14 cellular contexts compared by ENCODE assay signal in the genomic region with DNA sequence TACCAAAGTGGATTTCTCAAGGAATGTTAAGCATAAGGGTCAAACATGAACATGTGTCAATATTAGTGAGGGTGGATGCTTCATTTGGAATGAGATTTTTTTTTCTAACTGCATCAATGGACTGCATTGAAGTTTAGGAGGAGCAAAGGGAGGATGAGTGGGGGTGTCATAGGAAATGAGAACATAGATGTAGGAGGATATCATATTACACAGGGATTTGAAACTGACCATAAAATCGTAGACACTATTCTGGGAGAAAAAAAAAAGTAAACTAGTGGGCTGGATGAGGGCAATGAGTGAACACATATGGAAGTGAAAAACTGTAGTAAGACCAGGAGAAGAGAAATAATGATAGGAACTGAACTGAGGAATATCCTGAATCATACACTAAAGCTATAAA.
DNase-seq lines count a peak whose midpoint lies in the region; ATAC-seq, FAIRE-seq and TF ChIP-seq lines count a peak whose summit lies in the region.
"Had no signal": no experiment of that assay in that cellular context is flagged by ENCODE, and none has a peak within 500 bp of the region (broad histone marks: within the 10 kb centered on the region; RNA-seq: fewer than 3 reads in every experiment).

No MANE protein-coding gene starts in this region.

- H3K27ac ChIP-seq in GM23338 (ENCODE audit: low read depth), result no peak overlapping the region
- H3K27ac ChIP-seq in neural progenitor cell, result no peak overlapping the region
- no peak overlapping the region for H3K27ac ChIP-seq in esophagus squamous epithelium
- H3K27ac ChIP-seq: tibial artery had no signal

- H3K4me1 ChIP-seq in GM23338 (ENCODE audit: insufficient read depth) (peaks cover 21% of the 10 kb centered on the region), neural progenitor cell (no peaks in the 10 kb centered on the region), esophagus squamous epithelium (no peaks in the 10 kb centered on the region)
- H3K4me1 ChIP-seq: tibial artery had no signal

- no peak overlapping the region for H3K4me2 ChIP-seq in GM23338
- H3K4me2 ChIP-seq in neural progenitor cell, result no peak overlapping the region

- peaks cover 6% of the 10 kb centered on the region for H3K27me3 Mint-ChIP-seq in GM23338 (ENCODE audit: insufficient read depth, low read depth, poor library complexity)
- H3K27me3 Mint-ChIP-seq in neural progenitor cell (ENCODE audit: insufficient read depth, low read depth), result no peaks in the 10 kb centered on the region
- H3K27me3 Mint-ChIP-seq in activated CD8-positive, alpha-beta memory T cell treated with anti-CD3 and anti-CD28 coated beads, Interleukin-2, amount 10 ng/mL, durations not matched to agents 7 days and 5 days, result no peaks in the 10 kb centered on the region
- H3K27me3 Mint-ChIP-seq: activated CD4-positive, alpha-beta memory T cell treated with anti-CD3 and anti-CD28 coated beads, Interleukin-2, amount 10 ng/mL, durations not matched to agents 7 days and 5 days had no signal

- no peak for TF ChIP-seq CTCF in GM23338 (conservative IDR thresholded peaks at IDR 0.05; ENCODE audit: low read depth in 2 of 2)
- TF ChIP-seq CTCF in bronchial epithelial cell (IDR thresholded peaks at IDR 0.05; ENCODE audit: insufficient read depth, low read length, severe bottlenecking), result no peak
- TF ChIP-seq CTCF in neural progenitor cell (IDR thresholded peaks at IDR 0.05), result no peak
- no peak for TF ChIP-seq CTCF in esophagus squamous epithelium (IDR thresholded peaks at IDR 0.05)

- H3K9me2 ChIP-seq in GM23338 (ENCODE audit: insufficient read depth), result no peaks in the 10 kb centered on the region

- TF ChIP-seq POLR2A in esophagus squamous epithelium (IDR thresholded peaks at IDR 0.05), result no peak

- H3F3A ChIP-seq in GM23338 (replicated peaks; ENCODE audit: low read depth), result no peaks in the 10 kb centered on the region
- H3F3A ChIP-seq in neural progenitor cell (ENCODE audit: low read depth), result peaks cover 25% of the 10 kb centered on the region

- H3K4me1 Mint-ChIP-seq in GM23338 (peaks cover 17% of the 10 kb centered on the region), neural progenitor cell (peaks cover 17% of the 10 kb centered on the region)
- H3K4me1 Mint-ChIP-seq in activated CD8-positive, alpha-beta memory T cell treated with anti-CD3 and anti-CD28 coated beads, Interleukin-2, amount 10 ng/mL, durations not matched to agents 7 days and 5 days, result no peaks in the 10 kb centered on the region
- H3K4me1 Mint-ChIP-seq: natural killer cell had no signal

- H3K36me3 Mint-ChIP-seq in GM23338 (ENCODE audit: low read depth), result peaks cover 4% of the 10 kb centered on the region; the same call in 2 of the 3 replicates
- no peaks in the 10 kb centered on the region for H3K36me3 Mint-ChIP-seq in neural progenitor cell
- no peaks in the 10 kb centered on the region for H3K36me3 Mint-ChIP-seq in activated CD8-positive, alpha-beta memory T cell treated with anti-CD3 and anti-CD28 coated beads, Interleukin-2, amount 10 ng/mL, durations not matched to agents 7 days and 5 days
- H3K36me3 Mint-ChIP-seq: natural killer cell had no signal

- DNase-seq in GM23338 (ENCODE audit: low spot score) (no peak), MV-4-11 (lab: John Stamatoyannopoulos, UW) (peak; percentile 53), bronchial epithelial cell (ENCODE audit: low read depth) (peak; percentile 65), neural progenitor cell (ENCODE audit: low spot score) (no peak), AG08396 (ENCODE audit: low spot score) (no peak), esophagus squamous epithelium (lab: John Stamatoyannopoulos, UW) (no peak), activated T-cell treated with anti-CD3 and anti-CD28 coated beads for 4 hours (no peak)
- DNase-seq in activated CD8-positive, alpha-beta memory T cell treated with anti-CD3 and anti-CD28 coated beads, Interleukin-2, amount 10 ng/mL, durations not matched to agents 7 days and 5 days, result no peak
- DNase-seq: activated CD4-positive, alpha-beta memory T cell treated with anti-CD3 and anti-CD28 coated beads, Interleukin-2, amount 10 ng/mL, durations not matched to agents 7 days and 5 days; activated naive CD4-positive, alpha-beta T cell treated with Interleukin-2 at 50 U/mL for 16 hours; kidney; natural killer cell; NCI-H1694 treated with DMSO at 0.1 percent for 48 hours; tibial artery had no signal

- H3K4me3 ChIP-seq in GM23338 (no peak overlapping the region), bronchial epithelial cell (ENCODE audit: low read depth, low read length) (no peak overlapping the region), neural progenitor cell (no peak overlapping the region), esophagus squamous epithelium (no peak overlapping the region)
- H3K4me3 ChIP-seq: tibial artery had no signal

- ATAC-seq in GM23338, result no peak
- ATAC-seq in activated CD8-positive, alpha-beta memory T cell treated with anti-CD3 and anti-CD28 coated beads, Interleukin-2, amount 10 ng/mL, durations not matched to agents 7 days and 5 days, result no peak
- ATAC-seq: natural killer cell had no signal

- intact Hi-C loops in esophagus squamous epithelium (cut with DNase I), result no loop called here

- peak overlapping the region; percentile 30; the same call in 1 of the 2 replicates for H3K27ac Mint-ChIP-seq in GM23338
- H3K27ac Mint-ChIP-seq in neural progenitor cell, result peak overlapping the region; percentile 35
- H3K27ac Mint-ChIP-seq in activated CD8-positive, alpha-beta memory T cell treated with anti-CD3 and anti-CD28 coated beads, Interleukin-2, amount 10 ng/mL, durations not matched to agents 7 days and 5 days, result no peak overlapping the region
- H3K27ac Mint-ChIP-seq: activated CD4-positive, alpha-beta memory T cell treated with anti-CD3 and anti-CD28 coated beads, Interleukin-2, amount 10 ng/mL, durations not matched to agents 7 days and 5 days; natural killer cell had no signal

- no peak overlapping the region for H3K4me3 Mint-ChIP-seq in GM23338
- H3K4me3 Mint-ChIP-seq in neural progenitor cell, result peak overlapping the region; percentile 1
- H3K4me3 Mint-ChIP-seq in activated CD8-positive, alpha-beta memory T cell treated with anti-CD3 and anti-CD28 coated beads, Interleukin-2, amount 10 ng/mL, durations not matched to agents 7 days and 5 days, result no peak overlapping the region
- H3K4me3 Mint-ChIP-seq: activated CD4-positive, alpha-beta memory T cell treated with anti-CD3 and anti-CD28 coated beads, Interleukin-2, amount 10 ng/mL, durations not matched to agents 7 days and 5 days; natural killer cell had no signal

- H3K36me3 ChIP-seq in GM23338 (ENCODE audit: insufficient read depth) (no peaks in the 10 kb centered on the region), bronchial epithelial cell (ENCODE audit: control insufficient read depth, insufficient read depth, low read length) (no peaks in the 10 kb centered on the region), neural progenitor cell (no peaks in the 10 kb centered on the region), esophagus squamous epithelium (no peaks in the 10 kb centered on the region)
- H3K36me3 ChIP-seq: tibial artery had no signal

- H3K9me3 ChIP-seq in neural progenitor cell (ENCODE audit: low read depth), result no peaks in the 10 kb centered on the region
- H3K9me3 ChIP-seq in esophagus squamous epithelium, result no peaks in the 10 kb centered on the region
- H3K9me3 ChIP-seq: tibial artery had no signal

- 11 to 14% methylated on average over 1 of the region's 1 CpG for WGBS in esophagus squamous epithelium, 2 donors

- FAIRE-seq in bronchial epithelial cell (lab: Jason Lieb, UNC), result no peak

- H3K27me3 ChIP-seq in GM23338 (ENCODE audit: insufficient read depth), result no peaks in the 10 kb centered on the region
- H3K27me3 ChIP-seq in bronchial epithelial cell (ENCODE audit: control insufficient read depth, insufficient read depth, low read length), result no peaks in the 10 kb centered on the region
- no peaks in the 10 kb centered on the region for H3K27me3 ChIP-seq in neural progenitor cell
- no peaks in the 10 kb centered on the region for H3K27me3 ChIP-seq in esophagus squamous epithelium
- H3K27me3 ChIP-seq: tibial artery had no signal

- H2AFZ ChIP-seq in GM23338, result no peak overlapping the region
- H2AFZ ChIP-seq in neural progenitor cell (replicated peaks), result no peak overlapping the region

- CTCF ChIA-PET in activated CD8-positive, alpha-beta memory T cell treated with anti-CD3 and anti-CD28 coated beads, Interleukin-2, amount 10 ng/mL, durations not matched to agents 7 days and 5 days (lab: Charles Lee), result no interaction called here

- no peaks in the 10 kb centered on the region for H3K9me3 Mint-ChIP-seq in GM23338
- no peaks in the 10 kb centered on the region for H3K9me3 Mint-ChIP-seq in neural progenitor cell
- H3K9me3 Mint-ChIP-seq in activated CD8-positive, alpha-beta memory T cell treated with anti-CD3 and anti-CD28 coated beads, Interleukin-2, amount 10 ng/mL, durations not matched to agents 7 days and 5 days (ENCODE audit: low read depth), result peaks cover 2% of the 10 kb centered on the region
- H3K9me3 Mint-ChIP-seq: activated CD4-positive, alpha-beta memory T cell treated with anti-CD3 and anti-CD28 coated beads, Interleukin-2, amount 10 ng/mL, durations not matched to agents 7 days and 5 days; natural killer cell had no signal

- H3K79me2 ChIP-seq in GM23338 (replicated peaks; ENCODE audit: insufficient read depth) (no peaks in the 10 kb centered on the region; the same call in 1 of the 2 replicates), neural progenitor cell (ENCODE audit: low read depth) (no peaks in the 10 kb centered on the region)

- no peaks in the 10 kb centered on the region for H4K20me1 ChIP-seq in GM23338 (replicated peaks; ENCODE audit: insufficient read depth)
- peaks cover 5% of the 10 kb centered on the region for H4K20me1 ChIP-seq in neural progenitor cell (ENCODE audit: low read depth)

- H3K9ac ChIP-seq in neural progenitor cell, result no peak overlapping the region

Comparison
In these comparisons a context has a peak if more than half of its experiments do, and no peak if none do; other contexts are left out.
1. DNase-seq: peak in MV-4-11 (single experiment) and bronchial epithelial cell (single experiment); none in GM23338 (single experiment), neural progenitor cell (single experiment), AG08396 (single experiment), esophagus squamous epithelium (single experiment), activated CD8-positive, alpha-beta memory T cell treated with anti-CD3 and anti-CD28 coated beads, Interleukin-2, amount 10 ng/mL, durations not matched to agents 7 days and 5 days (single experiment) and activated T-cell treated with anti-CD3 and anti-CD28 coated beads for 4 hours (single experiment).